In genomic region chr2:143420313-143420712, GRCh38 we compare ENCODE assay signal across 15 cellular contexts.
"Had no signal": no experiment of that assay in that cellular context is flagged by ENCODE, and none has a peak within 500 bp of the region (broad histone marks: within the 10 kb centered on the region; RNA-seq: fewer than 3 reads in every experiment).

No MANE protein-coding gene starts in this region.

- H3K27ac Mint-ChIP-seq: brain; T-helper 2 cell treated with Interferon-gamma antibody and Interleukin-4, amounts not matched to agents 5 μg/mL and 100 μg/mL, for 36 hours had no signal

- DNase-seq: activated CD4-positive, CD25-positive, alpha-beta regulatory T cell treated with anti-CD3 and anti-CD28 coated beads, Interleukin-2, amount 50 U/mL, for 72 hours; activated CD8-positive, alpha-beta memory T cell treated with anti-CD3 and anti-CD28 coated beads for 24 hours; activated naive CD4-positive, alpha-beta T cell; amniotic stem cell; effector memory CD4-positive, alpha-beta T cell; hippocampal formation; left ventricle myocardium superior; mesendoderm; ovary; stimulated activated CD4-positive, alpha-beta T cell treated with anti-CD3 and anti-CD28 coated beads, Interleukin-12 subunit alpha, Interleukin-12 subunit beta, amount 100 ng/mL, for 4 hours; stimulated activated naive CD4-positive, alpha-beta T cell treated with Interleukin-2 at 50 U/mL for 16 hours; upper lobe of right lung had no signal

- H3K9me3 ChIP-seq: ovary, upper lobe of right lung had no signal

- H3K4me1 Mint-ChIP-seq: brain, neural crest cell had no signal

- H3K27ac ChIP-seq: ovary, upper lobe of right lung had no signal

- H3K36me3 Mint-ChIP-seq: brain had no signal

- H3K4me3 Mint-ChIP-seq: brain; neural crest cell; T-helper 2 cell treated with Interferon-gamma antibody and Interleukin-4, amounts not matched to agents 5 μg/mL and 100 μg/mL, for 36 hours had no signal

- H3K9me3 Mint-ChIP-seq: T-helper 2 cell treated with Interferon-gamma antibody and Interleukin-4, amounts not matched to agents 5 μg/mL and 100 μg/mL, for 36 hours had no signal

- ATAC-seq: left ventricle myocardium superior, upper lobe of right lung had no signal

- H3K27me3 ChIP-seq: ovary, upper lobe of right lung had no signal
